In the genomic region with DNA sequence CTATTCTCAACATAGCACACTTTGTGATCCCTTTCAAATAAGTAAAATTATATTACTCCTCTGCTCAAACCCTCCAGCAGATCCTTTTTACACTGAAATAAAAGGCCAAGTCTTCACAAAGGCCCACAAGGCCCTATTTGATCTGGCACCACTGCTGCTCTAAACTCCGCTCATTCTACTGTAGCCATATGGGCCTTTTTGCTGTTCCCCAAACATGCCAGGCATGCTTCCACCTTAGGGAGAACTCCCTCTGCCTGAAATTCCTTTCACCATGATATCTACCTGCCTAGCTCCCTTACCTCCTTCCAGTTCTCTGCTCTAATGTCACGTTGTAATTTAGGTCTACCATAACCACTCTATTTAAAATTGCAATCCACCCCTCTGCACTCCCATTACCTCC, we compare ENCODE assay signal across 27 cellular contexts. TPM values are rescaled to one million over a fixed set of nuclear protein-coding genes. Genes with fewer than 3 reads are reported as not detected.
"Had no signal": no experiment of that assay in that cellular context is flagged by ENCODE, and none has a peak within 500 bp of the region (broad histone marks: within the 10 kb centered on the region; RNA-seq: fewer than 3 reads in every experiment).

No MANE protein-coding gene starts in this region.

- H3K27ac ChIP-seq: neutrophil, pancreas, prostate gland, right lobe of liver, sigmoid colon, suprapubic skin, testis, tibial artery, transverse colon, upper lobe of right lung, uterus had no signal

- H3K4me3 ChIP-seq: pancreas, prostate gland, right lobe of liver, sigmoid colon, suprapubic skin, testis, tibial artery, transverse colon, upper lobe of right lung, uterus had no signal

- ATAC-seq: naive thymus-derived CD8-positive, alpha-beta T cell; natural killer cell treated with Interleukin-12 subunit alpha and Interleukin-12 subunit beta and Interleukin-15 and Interleukin-18, amount 100 ng/mL, for 72 hours; pancreas; right cardiac atrium; right lobe of liver; stimulated activated effector memory CD8-positive, alpha-beta T cell treated with anti-CD3 and anti-CD28 coated beads, Interleukin-12 subunit alpha, Interleukin-12 subunit beta, amount 100 ng/mL, for 72 hours; stimulated activated naive B cell treated with anti-CD40 and anti-IgM and Interleukin-4, amounts not matched to agents 10 μg/mL and 1 μg/mL and 100 μg/mL, for 72 hours; stimulated activated naive CD8-positive, alpha-beta T cell treated with anti-CD3 and anti-CD28 coated beads, Interleukin-15, amount 100 ng/mL, for 72 hours; upper lobe of right lung had no signal

- DNase-seq: naive thymus-derived CD8-positive, alpha-beta T cell; nephron progenitor cell; nucleus accumbens; pancreas; retina; right cardiac atrium; right lobe of liver; sigmoid colon; small intestine; stimulated activated CD4-positive, alpha-beta T cell treated with anti-CD3 and anti-CD28 coated beads, Interleukin-15, amount 100 ng/mL, for 24 hours; stimulated activated CD4-positive, alpha-beta T cell treated with anti-CD3 and anti-CD28 coated beads, Interleukin-2, amount 100 ng/mL, for 24 hours; stimulated activated CD4-positive, alpha-beta T cell treated with anti-CD3 and anti-CD28 coated beads, Interleukin-2, amount 100 ng/mL, for 48 hours; stimulated activated CD4-positive, alpha-beta T cell treated with anti-CD3 and anti-CD28 coated beads, Interleukin-4, amount 100 ng/mL, for 24 hours; stimulated activated naive B cell treated with anti-CD40 and anti-IgM and Interleukin-4, amounts not matched to agents 10 μg/mL and 1 μg/mL and 100 μg/mL, for 72 hours; stimulated activated naive CD4-positive, alpha-beta T cell treated with Interleukin-2 at 50 U/mL for 16 hours; stimulated activated naive CD8-positive, alpha-beta T cell treated with anti-CD3 and anti-CD28 coated beads, Interleukin-15, amount 100 ng/mL, for 72 hours; substantia nigra; testis; tibial artery; transverse colon; upper lobe of right lung; uterus had no signal

- H3K27me3 ChIP-seq: pancreas, right lobe of liver, sigmoid colon, testis, tibial artery, uterus had no signal

- H3K9me3 ChIP-seq: neutrophil, pancreas, prostate gland, right lobe of liver, sigmoid colon, suprapubic skin, testis, tibial artery, transverse colon, upper lobe of right lung, uterus had no signal

- H3K4me1 ChIP-seq: prostate gland, right lobe of liver, suprapubic skin, upper lobe of right lung, uterus had no signal

- H3K36me3 ChIP-seq: neutrophil, pancreas, prostate gland, right lobe of liver, sigmoid colon, suprapubic skin, tibial artery, transverse colon, upper lobe of right lung, uterus had no signal

RNA-seq across cellular contexts. Expression of gene NRG2, which starts 28.3 kb away (rescaled TPM):
- total RNA-seq: natural killer cell treated with Interleukin-12 subunit alpha and Interleukin-12 subunit beta and Interleukin-15 and Interleukin-18, amount 100 ng/mL, for 72 hours had no signal
